ENCODE assay signal across 10 cellular contexts in the genomic region with DNA sequence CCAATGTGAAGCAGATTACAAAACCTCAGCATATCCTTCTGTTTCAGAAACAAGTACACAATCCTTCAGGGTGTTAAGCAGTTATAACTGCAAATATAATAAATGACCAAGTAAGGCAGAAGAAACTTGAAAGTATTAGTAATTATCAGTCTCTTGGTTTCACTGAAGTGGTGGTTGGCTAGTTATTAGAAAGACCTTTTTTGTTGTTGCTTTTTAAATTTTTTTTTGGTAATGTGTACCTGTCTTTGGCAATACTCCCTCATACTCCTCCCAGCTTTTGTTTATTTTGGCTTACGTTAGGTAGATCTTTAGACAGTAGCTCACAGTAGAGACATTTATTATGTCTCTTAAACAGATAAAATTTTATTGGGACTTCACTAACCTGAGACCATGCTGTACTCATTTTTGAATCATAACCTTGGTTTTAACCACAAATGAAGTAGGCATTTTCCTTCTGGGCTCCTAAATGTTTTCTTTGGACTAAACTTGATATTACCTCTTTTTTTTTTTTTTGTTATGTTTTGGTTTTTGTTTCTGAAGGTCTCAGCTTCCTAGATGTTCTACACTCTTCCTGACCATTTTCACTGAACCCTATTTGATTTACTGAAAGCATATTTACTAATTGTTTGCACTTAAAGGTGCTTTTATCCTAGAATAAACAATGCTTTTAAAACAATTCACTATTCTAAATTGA. TPM values are rescaled to one million over a fixed set of nuclear protein-coding genes. Genes with fewer than 3 reads are reported as not detected.
A peak's percentile ranks its signal among the peaks of the same experiment; 100 is the strongest.
DNase-seq lines count a peak whose midpoint lies in the region; ATAC-seq and TF ChIP-seq lines count a peak whose summit lies in the region.
"Had no signal": no experiment of that assay in that cellular context is flagged by ENCODE, and none has a peak within 500 bp of the region (broad histone marks: within the 10 kb centered on the region; RNA-seq: fewer than 3 reads in every experiment).

No MANE protein-coding gene starts in this region.

- 13% methylated on average over 1 of the region's 1 CpG for WGBS in liver

- no peaks in the 10 kb centered on the region for H3K27me3 ChIP-seq in Panc1 (ENCODE audit: control insufficient read depth, insufficient read depth, low read length)
- no peaks in the 10 kb centered on the region for H3K27me3 ChIP-seq in liver (ENCODE audit: control insufficient read depth in 4 of 4, insufficient read depth in 4 of 4, low read length in 3 of 4)
- no peaks in the 10 kb centered on the region for H3K27me3 ChIP-seq in WERI-Rb-1 (ENCODE audit: insufficient read depth, low read depth, severe bottlenecking)

- POLR2A ChIA-PET in Panc1 (lab: Charles Lee): no interaction called here

- ATAC-seq in GM18508 (IDR thresholded peaks at IDR 0.05; ENCODE audit: insufficient read depth, unreplicated experiment) (peak; percentile 54), HG02798 (IDR thresholded peaks at IDR 0.05; ENCODE audit: poor library complexity, unreplicated experiment) (peak; percentile 44), Panc1 (peak; percentile 57; the same call in 1 of the 2 replicates), GM18858 (IDR thresholded peaks at IDR 0.05; ENCODE audit: unreplicated experiment) (no peak)

- CTCF ChIA-PET in Panc1 (lab: Charles Lee): no interaction called here

- in situ Hi-C loops in Panc1 (cut with HindIII; ENCODE audit: low pct_unique_long_range_greater_than_20kb, low sequenced_read_pairs): no loop called here

- H3K9ac ChIP-seq in liver (ENCODE audit: low read depth in 1 of 2, low read length in 2 of 2): no peak overlapping the region

- peaks cover 1% of the 10 kb centered on the region; the same call in 1 of the 2 replicates for H3K36me3 ChIP-seq in Panc1 (ENCODE audit: control insufficient read depth, insufficient read depth, low read length)
- H3K36me3 ChIP-seq in liver (ENCODE audit: control insufficient read depth in 4 of 4, insufficient read depth in 3 of 4, low read depth in 1 of 4, low read length in 3 of 4): no peaks in the 10 kb centered on the region
- H3K36me3 ChIP-seq in WERI-Rb-1: no peaks in the 10 kb centered on the region

- H3K9me3 ChIP-seq in Panc1 (ENCODE audit: control insufficient read depth, insufficient read depth, low read depth, low read length): no peaks in the 10 kb centered on the region
- no peaks in the 10 kb centered on the region for H3K9me3 ChIP-seq in liver (ENCODE audit: control insufficient read depth in 4 of 4, low read length in 3 of 4)
- no peaks in the 10 kb centered on the region for H3K9me3 ChIP-seq in WERI-Rb-1 (ENCODE audit: severe bottlenecking)

- 0 out of 2 replicates have a peak overlapping the region, but pooled peaks have one; percentile 18 for H3K27ac ChIP-seq in Panc1 (ENCODE audit: low read length)
- H3K27ac ChIP-seq in liver (ENCODE audit: low read depth in 1 of 2, low read length in 2 of 2): peak overlapping the region in 1 of 2 donors; percentile 5
- H3K27ac ChIP-seq in WERI-Rb-1: no peak overlapping the region

- no TSS peak for BruUV-seq in Panc1 (replicated peaks; lab: Mats Ljungman, UMichigan)

- H3K4me1 ChIP-seq in Panc1 (ENCODE audit: control insufficient read depth, insufficient read depth, low read length): peaks cover 46% of the 10 kb centered on the region
- peaks cover 5 to 35% (median 27%) of the 10 kb centered on the region in 4 donors for H3K4me1 ChIP-seq in liver (ENCODE audit: control insufficient read depth in 4 of 4, insufficient read depth in 4 of 4, low read length in 3 of 4)

- intact Hi-C loops in Panc1 (cut with micrococcal nuclease; ENCODE audit: unreplicated experiment): no loop called here

- H3K4me3 ChIP-seq in Panc1 (ENCODE audit: low read depth in 2 of 2, low read length in 2 of 2) (no peak overlapping the region), liver (ENCODE audit: low read depth in 1 of 3, low read length in 3 of 3) (no peak overlapping the region), WERI-Rb-1 (ENCODE audit: low read depth, low read length) (no peak overlapping the region)

- peak in 1 of 2 donors; percentile 8 for TF ChIP-seq RAD21 in liver (IDR thresholded peaks at IDR 0.05)

- DNase-seq in Panc1 (ENCODE audit: low read depth, low spot score) (no peak), WERI-Rb-1 (no peak), UCSD-AML1 (lab: John Stamatoyannopoulos, UW; ENCODE audit: unreplicated experiment) (no peak)
- no peak for DNase-seq in stimulated activated naive CD4-positive, alpha-beta T cell treated with Interleukin-2 at 50 U/mL for 16 hours (lab: John Stamatoyannopoulos, UW)
- DNase-seq: left cardiac atrium, NCI-H187 treated with DMSO at 0.1 percent for 48 hours had no signal

- TF ChIP-seq CTCF in Panc1 (IDR thresholded peaks at IDR 0.05) (no peak), liver (IDR thresholded peaks at IDR 0.05; ENCODE audit: low read depth, low read length, missing input control) (no peak), WERI-Rb-1 (IDR thresholded peaks at IDR 0.05; ENCODE audit: low read depth, low read length) (no peak)

TF ChIP-seq in liver, 16 proteins besides CTCF, POLR2A, EP300 and RAD21:
- no peak for TF ChIP-seq FOXA1 (IDR thresholded peaks at IDR 0.05)
- no peak for TF ChIP-seq TAF1 (conservative IDR thresholded peaks at IDR 0.05)
- TF ChIP-seq HNF4A (conservative IDR thresholded peaks at IDR 0.05): peak; percentile 43 to 45
- peak in 1 of 2 donors; percentile 27 for TF ChIP-seq JUND (IDR thresholded peaks at IDR 0.05)
- TF ChIP-seq, protein P1, sequence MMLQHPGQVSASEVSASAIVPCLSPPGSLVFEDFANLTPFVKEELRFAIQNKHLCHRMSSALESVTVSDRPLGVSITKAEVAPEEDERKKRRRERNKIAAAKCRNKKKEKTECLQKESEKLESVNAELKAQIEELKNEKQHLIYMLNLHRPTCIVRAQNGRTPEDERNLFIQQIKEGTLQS (IDR thresholded peaks at IDR 0.05): no peak
- TF ChIP-seq NR2F2 (IDR thresholded peaks at IDR 0.05): no peak
- TF ChIP-seq SP1 (IDR thresholded peaks at IDR 0.05): no peak
- TF ChIP-seq, protein P2, sequence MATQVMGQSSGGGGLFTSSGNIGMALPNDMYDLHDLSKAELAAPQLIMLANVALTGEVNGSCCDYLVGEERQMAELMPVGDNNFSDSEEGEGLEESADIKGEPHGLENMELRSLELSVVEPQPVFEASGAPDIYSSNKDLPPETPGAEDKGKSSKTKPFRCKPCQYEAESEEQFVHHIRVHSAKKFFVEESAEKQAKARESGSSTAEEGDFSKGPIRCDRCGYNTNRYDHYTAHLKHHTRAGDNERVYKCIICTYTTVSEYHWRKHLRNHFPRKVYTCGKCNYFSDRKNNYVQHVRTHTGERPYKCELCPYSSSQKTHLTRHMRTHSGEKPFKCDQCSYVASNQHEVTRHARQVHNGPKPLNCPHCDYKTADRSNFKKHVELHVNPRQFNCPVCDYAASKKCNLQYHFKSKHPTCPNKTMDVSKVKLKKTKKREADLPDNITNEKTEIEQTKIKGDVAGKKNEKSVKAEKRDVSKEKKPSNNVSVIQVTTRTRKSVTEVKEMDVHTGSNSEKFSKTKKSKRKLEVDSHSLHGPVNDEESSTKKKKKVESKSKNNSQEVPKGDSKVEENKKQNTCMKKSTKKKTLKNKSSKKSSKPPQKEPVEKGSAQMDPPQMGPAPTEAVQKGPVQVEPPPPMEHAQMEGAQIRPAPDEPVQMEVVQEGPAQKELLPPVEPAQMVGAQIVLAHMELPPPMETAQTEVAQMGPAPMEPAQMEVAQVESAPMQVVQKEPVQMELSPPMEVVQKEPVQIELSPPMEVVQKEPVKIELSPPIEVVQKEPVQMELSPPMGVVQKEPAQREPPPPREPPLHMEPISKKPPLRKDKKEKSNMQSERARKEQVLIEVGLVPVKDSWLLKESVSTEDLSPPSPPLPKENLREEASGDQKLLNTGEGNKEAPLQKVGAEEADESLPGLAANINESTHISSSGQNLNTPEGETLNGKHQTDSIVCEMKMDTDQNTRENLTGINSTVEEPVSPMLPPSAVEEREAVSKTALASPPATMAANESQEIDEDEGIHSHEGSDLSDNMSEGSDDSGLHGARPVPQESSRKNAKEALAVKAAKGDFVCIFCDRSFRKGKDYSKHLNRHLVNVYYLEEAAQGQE (IDR thresholded peaks at IDR 0.05): no peak
- TF ChIP-seq, protein P3, sequence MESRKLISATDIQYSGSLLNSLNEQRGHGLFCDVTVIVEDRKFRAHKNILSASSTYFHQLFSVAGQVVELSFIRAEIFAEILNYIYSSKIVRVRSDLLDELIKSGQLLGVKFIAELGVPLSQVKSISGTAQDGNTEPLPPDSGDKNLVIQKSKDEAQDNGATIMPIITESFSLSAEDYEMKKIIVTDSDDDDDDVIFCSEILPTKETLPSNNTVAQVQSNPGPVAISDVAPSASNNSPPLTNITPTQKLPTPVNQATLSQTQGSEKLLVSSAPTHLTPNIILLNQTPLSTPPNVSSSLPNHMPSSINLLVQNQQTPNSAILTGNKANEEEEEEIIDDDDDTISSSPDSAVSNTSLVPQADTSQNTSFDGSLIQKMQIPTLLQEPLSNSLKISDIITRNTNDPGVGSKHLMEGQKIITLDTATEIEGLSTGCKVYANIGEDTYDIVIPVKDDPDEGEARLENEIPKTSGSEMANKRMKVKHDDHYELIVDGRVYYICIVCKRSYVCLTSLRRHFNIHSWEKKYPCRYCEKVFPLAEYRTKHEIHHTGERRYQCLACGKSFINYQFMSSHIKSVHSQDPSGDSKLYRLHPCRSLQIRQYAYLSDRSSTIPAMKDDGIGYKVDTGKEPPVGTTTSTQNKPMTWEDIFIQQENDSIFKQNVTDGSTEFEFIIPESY (IDR thresholded peaks at IDR 0.05): peak; percentile 18

RNA-seq across cellular contexts. Expression of a gene that starts 6.4 kb away (rescaled TPM):
- total RNA-seq in Panc1 (2021; ENCODE audit: unreplicated experiment): 41.8 TPM
- 12.0 TPM for polyA plus RNA-seq in Panc1 (2012; ENCODE audit: insufficient read length)
- 10 to 100 TPM; 17.3 to 22.4 TPM for total RNA-seq in liver
- polyA plus RNA-seq in liver: 1 to 10 TPM; 5.7 to 5.8 TPM
